8 cellular contexts compared by ENCODE assay signal in genomic region chr13:30371649-30372265, GRCh38. TPM values are rescaled to one million over a fixed set of nuclear protein-coding genes. Genes with fewer than 3 reads are reported as not detected.
A peak's percentile ranks its signal among the peaks of the same experiment; 100 is the strongest.
DNase-seq lines count a peak whose midpoint lies in the region; ATAC-seq and TF ChIP-seq lines count a peak whose summit lies in the region.

No MANE protein-coding gene starts in this region.

- H3K9me3 ChIP-seq in PC-9 (ENCODE audit: insufficient read depth, low read depth) (no peaks in the 10 kb centered on the region), left lung (no peaks in the 10 kb centered on the region)

- no TSS peak for BruUV-seq in PC-9 (replicated peaks; lab: Mats Ljungman, UMichigan)

- no peaks in the 10 kb centered on the region for H3K79me2 ChIP-seq in PC-9 (ENCODE audit: low read depth)

- peaks cover 7% of the 10 kb centered on the region; the same call in 1 of the 2 replicates for H3F3A ChIP-seq in PC-9 (ENCODE audit: insufficient read depth, low read depth)

- intact Hi-C loops in PC-9 (cut with micrococcal nuclease; ENCODE audit: unreplicated experiment) (no loop called here), left lung (cut with DNase I) (no loop called here)
- intact Hi-C loops in activated T-helper 1 cell treated with anti-CD3 and anti-CD28 coated beads, Interleukin-12 subunit alpha, Interleukin-12 subunit beta, Interleukin-2, Interleukin-4 antibody, amounts not matched to agents 30 ng/mL and 10 ng/mL and 1 ng/mL, durations not matched to agents 14 hours and 24 hours and 36 hours (cut with micrococcal nuclease), result loop anchor here (1.0 to 10.0 kb wide), 11 partner anchors 24 to 777 kb away; partner anchors contain the start of genes KATNAL1 and SLC7A1

- no peaks in the 10 kb centered on the region for H3K27me3 Mint-ChIP-seq in activated T-helper 1 cell treated with anti-CD3 and anti-CD28 coated beads, Interleukin-12 subunit alpha, Interleukin-12 subunit beta, Interleukin-2, Interleukin-4 antibody, amounts not matched to agents 30 ng/mL and 10 ng/mL and 1 ng/mL, durations not matched to agents 14 hours and 24 hours and 36 hours (ENCODE audit: insufficient read depth)

- H3K9me2 ChIP-seq in PC-9 (ENCODE audit: insufficient read depth), result no peaks in the 10 kb centered on the region

- no peaks in the 10 kb centered on the region for H3K27me3 ChIP-seq in PC-9 (ENCODE audit: insufficient read depth, low read depth)
- no peaks in the 10 kb centered on the region for H3K27me3 ChIP-seq in left lung

- CTCF ChIA-PET in PC-9 (lab: Charles Lee), result no interaction called here

- TF ChIP-seq CTCF in PC-9 (conservative IDR thresholded peaks at IDR 0.05), result no peak
- no peak for TF ChIP-seq CTCF in left lung (IDR thresholded peaks at IDR 0.05)

- peak; percentile 65 for ATAC-seq in GM19023 (IDR thresholded peaks at IDR 0.05; ENCODE audit: unreplicated experiment)
- ATAC-seq in HG03097 (IDR thresholded peaks at IDR 0.05; ENCODE audit: low FRiP score, unreplicated experiment), result peak; percentile 58
- ATAC-seq in left lung, result peak; percentile 36

- H3K4me3 Mint-ChIP-seq in activated T-helper 1 cell treated with anti-CD3 and anti-CD28 coated beads, Interleukin-12 subunit alpha, Interleukin-12 subunit beta, Interleukin-2, Interleukin-4 antibody, amounts not matched to agents 30 ng/mL and 10 ng/mL and 1 ng/mL, durations not matched to agents 14 hours and 24 hours and 36 hours, result peak overlapping the region; percentile 68

- DNase-seq in AG08395 (ENCODE audit: low spot score) (peak; percentile 61), PC-9 (peak; percentile 32 to 82), left lung (no peak), occipital lobe (lab: John Stamatoyannopoulos, UW) (no peak), NCI-H1048 (lab: John Stamatoyannopoulos, UW) (no peak)
- peak; percentile 65 for DNase-seq in activated T-helper 1 cell treated with anti-CD3 and anti-CD28 coated beads, Interleukin-12 subunit alpha, Interleukin-12 subunit beta, Interleukin-2, Interleukin-4 antibody, amounts not matched to agents 30 ng/mL and 10 ng/mL and 1 ng/mL, durations not matched to agents 14 hours and 24 hours and 36 hours (ENCODE audit: low spot score)

- peak overlapping the region; percentile 58 for H3K4me2 ChIP-seq in PC-9

- H3K4me3 ChIP-seq in PC-9 (no peak overlapping the region), left lung (no peak overlapping the region)

- POLR2A ChIA-PET in PC-9 (lab: Charles Lee; ENCODE audit: unreplicated experiment), result interaction anchor here (0.5 to 0.7 kb wide), 3 partner anchors 96 to 782 kb away, joined by 4 to 8 read pairs (median 5); no protein-coding TSS in a partner anchor

- H3K27ac ChIP-seq in PC-9 (no peak overlapping the region), left lung (peak overlapping the region in 1 of 2 donors; percentile 30)

- H3K36me3 Mint-ChIP-seq in activated T-helper 1 cell treated with anti-CD3 and anti-CD28 coated beads, Interleukin-12 subunit alpha, Interleukin-12 subunit beta, Interleukin-2, Interleukin-4 antibody, amounts not matched to agents 30 ng/mL and 10 ng/mL and 1 ng/mL, durations not matched to agents 14 hours and 24 hours and 36 hours (ENCODE audit: low read depth), result peaks cover 33% of the 10 kb centered on the region

- H3K4me1 Mint-ChIP-seq in activated T-helper 1 cell treated with anti-CD3 and anti-CD28 coated beads, Interleukin-12 subunit alpha, Interleukin-12 subunit beta, Interleukin-2, Interleukin-4 antibody, amounts not matched to agents 30 ng/mL and 10 ng/mL and 1 ng/mL, durations not matched to agents 14 hours and 24 hours and 36 hours (ENCODE audit: low read depth), result peaks cover 80% of the 10 kb centered on the region

- peaks cover 15% of the 10 kb centered on the region for H3K4me1 ChIP-seq in PC-9 (replicated peaks; ENCODE audit: insufficient read depth)
- peaks cover 0 to 7% of the 10 kb centered on the region in 2 donors for H3K4me1 ChIP-seq in left lung

- peak overlapping the region; percentile 69 for H2AFZ ChIP-seq in PC-9

- no peaks in the 10 kb centered on the region for H3K9me3 Mint-ChIP-seq in activated T-helper 1 cell treated with anti-CD3 and anti-CD28 coated beads, Interleukin-12 subunit alpha, Interleukin-12 subunit beta, Interleukin-2, Interleukin-4 antibody, amounts not matched to agents 30 ng/mL and 10 ng/mL and 1 ng/mL, durations not matched to agents 14 hours and 24 hours and 36 hours

- peak overlapping the region; percentile 84 for H3K27ac Mint-ChIP-seq in activated T-helper 1 cell treated with anti-CD3 and anti-CD28 coated beads, Interleukin-12 subunit alpha, Interleukin-12 subunit beta, Interleukin-2, Interleukin-4 antibody, amounts not matched to agents 30 ng/mL and 10 ng/mL and 1 ng/mL, durations not matched to agents 14 hours and 24 hours and 36 hours

- no peaks in the 10 kb centered on the region for H4K20me1 ChIP-seq in PC-9 (ENCODE audit: insufficient read depth)

- no peaks in the 10 kb centered on the region for H3K36me3 ChIP-seq in PC-9 (ENCODE audit: low read depth)
- H3K36me3 ChIP-seq in left lung, result no peaks in the 10 kb centered on the region

RNA-seq across cellular contexts. Expression of gene UBE2L5, which starts 50.5 kb away (rescaled TPM):
- total RNA-seq in PC-9 (2021), result not detected in 2 replicates
- total RNA-seq in activated T-helper 1 cell treated with anti-CD3 and anti-CD28 coated beads, Interleukin-12 subunit alpha, Interleukin-12 subunit beta, Interleukin-2, Interleukin-4 antibody, amounts not matched to agents 30 ng/mL and 10 ng/mL and 1 ng/mL, durations not matched to agents 14 hours and 24 hours and 36 hours, result not detected in 2 replicates
- total RNA-seq in left lung, result not detected
- not detected for total RNA-seq in occipital lobe

Comparison
In these comparisons a context has a peak if more than half of its experiments do, and no peak if none do; other contexts are left out.
1. DNase-seq: peak in AG08395 (single experiment), PC-9 (2 of 2) and activated T-helper 1 cell treated with anti-CD3 and anti-CD28 coated beads, Interleukin-12 subunit alpha, Interleukin-12 subunit beta, Interleukin-2, Interleukin-4 antibody, amounts not matched to agents 30 ng/mL and 10 ng/mL and 1 ng/mL, durations not matched to agents 14 hours and 24 hours and 36 hours (single experiment); none in left lung (0 of 2), occipital lobe (single experiment) and NCI-H1048 (single experiment).
2. Peak in every context shown above with its lines, with median percentiles within 50 percentile points of each other: ATAC-seq.